Comparison of ENCODE assay signal across 2 cellular contexts in genomic region chr19:525029-525428, GRCh38.
A peak's percentile ranks its signal among the peaks of the same experiment; 100 is the strongest.
TF ChIP-seq lines count a peak whose summit lies in the region.

No MANE protein-coding gene starts in this region.

TF ChIP-seq in K562, 482 proteins besides CTCF, POLR2A, EP300 and RAD21:
- TF ChIP-seq NCOA1 (IDR thresholded peaks at IDR 0.05; ENCODE audit: low read depth) (no peak), DIDO1 (tag; IDR thresholded peaks at IDR 0.05; ENCODE audit: low read depth) (no peak), CREB1 (IDR thresholded peaks at IDR 0.05) (no peak), CREB1 (CRISPR knock-in tag; IDR thresholded peaks at IDR 0.05) (no peak), ZBTB7A (IDR thresholded peaks at IDR 0.05; ENCODE audit: borderline replicate concordance, control insufficient read depth, low read depth, low read length) (peak; percentile 66; the same call in 1 of the 2 replicates)

TF ChIP-seq in SK-N-SH treated with all-trans-retinoic acid at 6 μM for 48 hours, 23 proteins besides CTCF, POLR2A, EP300 and RAD21:
- TF ChIP-seq ZNF565 (CRISPR knock-in tag; conservative IDR thresholded peaks at IDR 0.05; ENCODE audit: low read depth) (no peak), OSR1 (CRISPR knock-in tag; IDR thresholded peaks at IDR 0.05) (no peak), ISL1 (CRISPR knock-in tag; IDR thresholded peaks at IDR 0.05) (no peak), ZNF70 (CRISPR knock-in tag; IDR thresholded peaks at IDR 0.05) (no peak), ESRRG (CRISPR knock-in tag; IDR thresholded peaks at IDR 0.05) (no peak), CREB5 (CRISPR knock-in tag; IDR thresholded peaks at IDR 0.05; ENCODE audit: low read depth) (no peak), GLIS3 (CRISPR knock-in tag; IDR thresholded peaks at IDR 0.05) (no peak), POU6F1 (CRISPR knock-in tag; IDR thresholded peaks at IDR 0.05; ENCODE audit: borderline replicate concordance, low read depth) (no peak), CSDC2 (CRISPR knock-in tag; IDR thresholded peaks at IDR 0.05) (no peak), SNAI2 (CRISPR knock-in tag; IDR thresholded peaks at IDR 0.05) (no peak), BACH2 (CRISPR knock-in tag; IDR thresholded peaks at IDR 0.05; ENCODE audit: borderline replicate concordance) (no peak), ZNF8 (CRISPR knock-in tag; IDR thresholded peaks at IDR 0.05) (no peak)
TF ChIP-seq in SK-N-SH treated with all-trans-retinoic acid at 6 μM for 48 hours: peak in this region for 0.
